In genomic region chr7:44847920-44848634, GRCh38 we compare ENCODE assay signal across 8 cellular contexts. TPM values are rescaled to one million over a fixed set of nuclear protein-coding genes. Genes with fewer than 3 reads are reported as not detected.
A peak's percentile ranks its signal among the peaks of the same experiment; 100 is the strongest.
DNase-seq lines count a peak whose midpoint lies in the region; ATAC-seq lines count a peak whose summit lies in the region.

Gene H2AZ2 (minus strand): TSS chr7:44848087. CDS start chr7:44847971, 116 bp downstream.

- peaks cover 32 to 40% of the 10 kb centered on the region in 2 donors for H3K4me1 Mint-ChIP-seq in immature natural killer cell

- H3K36me3 Mint-ChIP-seq in immature natural killer cell: no peaks in the 10 kb centered on the region

- H3K4me3 Mint-ChIP-seq in immature natural killer cell: peak within 1 kb of the TSS; percentile 95 to 98 (median 96)

- peak within 1 kb of the TSS; percentile 94 to 100 (median 99) for H3K27ac Mint-ChIP-seq in immature natural killer cell

- peak; percentile 99 for DNase-seq in AG08396 (ENCODE audit: low spot score)
- peak; percentile 99 for DNase-seq in NCI-H345 treated with DMSO at 0.1 percent for 48 hours (lab: John Stamatoyannopoulos, UW; ENCODE audit: unreplicated experiment)
- peak; percentile 99 to 100 (median 99) for DNase-seq in activated CD4-positive, CD25-positive, alpha-beta regulatory T cell (lab: John Stamatoyannopoulos, UW)
- peak; percentile 99 for DNase-seq in central memory CD4-positive, alpha-beta T cell
- peak; percentile 99 to 100 (median 100) for DNase-seq in immature natural killer cell
- DNase-seq in smooth muscle cell of the brain vasculature (ENCODE audit: low read depth, low spot score): peak; percentile 100

- peak; percentile 91 for ATAC-seq in GM19023 (IDR thresholded peaks at IDR 0.05; ENCODE audit: unreplicated experiment)
- ATAC-seq in HG03280 (IDR thresholded peaks at IDR 0.05; ENCODE audit: unreplicated experiment): peak; percentile 85

- peaks cover 21 to 26% (median 26%) of the 10 kb centered on the region in 3 donors for H3K27me3 Mint-ChIP-seq in immature natural killer cell (ENCODE audit: low read depth in 3 of 3)

- no peaks in the 10 kb centered on the region for H3K9me3 Mint-ChIP-seq in immature natural killer cell

RNA-seq across cellular contexts. Expression of gene H2AZ2, which starts in this region (rescaled TPM):
- polyA plus RNA-seq in immature natural killer cell: 100 to 1,000 TPM; 237 to 262 (median 254) TPM

Comparison
In these comparisons a context has a peak if more than half of its experiments do, and no peak if none do; other contexts are left out.
1. Peak in every context shown above with its lines: DNase-seq and ATAC-seq.